16 cellular contexts compared by ENCODE assay signal in genomic region chr15:100199711-100200286, GRCh38.
DNase-seq lines count a peak whose midpoint lies in the region; ATAC-seq and TF ChIP-seq lines count a peak whose summit lies in the region.
"Had no signal": no experiment of that assay in that cellular context is flagged by ENCODE, and none has a peak within 500 bp of the region (broad histone marks: within the 10 kb centered on the region; RNA-seq: fewer than 3 reads in every experiment).

No MANE protein-coding gene starts in this region.

- H3K79me2 ChIP-seq in neural progenitor cell (ENCODE audit: low read depth), result no peaks in the 10 kb centered on the region

- H3K27me3 Mint-ChIP-seq in immature natural killer cell (ENCODE audit: low read depth in 3 of 3), result peaks cover 12 to 28% (median 20%) of the 10 kb centered on the region in 3 donors
- H3K27me3 Mint-ChIP-seq in neural progenitor cell (ENCODE audit: insufficient read depth, low read depth), result peaks cover 6% of the 10 kb centered on the region

- no peak overlapping the region for H3K9ac ChIP-seq in neural progenitor cell

- no peak overlapping the region for H2AFZ ChIP-seq in neural progenitor cell (replicated peaks)

- no peaks in the 10 kb centered on the region for H4K20me1 ChIP-seq in neural progenitor cell (ENCODE audit: low read depth)

- H3K4me3 Mint-ChIP-seq in immature natural killer cell, result peak overlapping the region; percentile 46 to 72 (median 64)
- no peak overlapping the region for H3K4me3 Mint-ChIP-seq in neural progenitor cell
- H3K4me3 Mint-ChIP-seq: CD8-positive, alpha-beta T cell had no signal

- DNase-seq in coronary artery (ENCODE audit: low spot score) (peak; percentile 45), immature natural killer cell (peak; percentile 35 to 58 (median 41)), neural progenitor cell (ENCODE audit: low spot score) (no peak), aorta (no peak), omental fat pad (ENCODE audit: low spot score) (no peak)
- DNase-seq: Kasumi-1, NCI-H1694 treated with DMSO at 0.1 percent for 48 hours, NCI-H2081 treated with DMSO at 0.1 percent for 48 hours, NCI-H2171 treated with DMSO at 0.1 percent for 48 hours, NCI-H524 treated with DMSO at 0.1 percent for 48 hours, NCI-H82, OCI-M1 had no signal

- no peak for TF ChIP-seq EP300 in gastroesophageal sphincter (IDR thresholded peaks at IDR 0.05)

- no peaks in the 10 kb centered on the region for H3K36me3 ChIP-seq in neural progenitor cell
- H3K36me3 ChIP-seq in aorta (ENCODE audit: control insufficient read depth in 1 of 2, insufficient read depth in 2 of 2, low read length in 1 of 2), result no peaks in the 10 kb centered on the region
- H3K36me3 ChIP-seq in gastroesophageal sphincter, result no peaks in the 10 kb centered on the region
- H3K36me3 ChIP-seq: SJSA1 had no signal

- H3K36me3 Mint-ChIP-seq in immature natural killer cell, result peaks cover 0 to 4% (median 3%) of the 10 kb centered on the region in 3 donors
- no peaks in the 10 kb centered on the region for H3K36me3 Mint-ChIP-seq in neural progenitor cell
- H3K36me3 Mint-ChIP-seq: CD8-positive, alpha-beta T cell had no signal

- WGBS in aorta, 2 donors, result 97% methylated on average over 19 to 21 of the region's 21 CpGs
- 97 to 100% methylated on average over 4 to 5 of the region's 21 CpGs for WGBS in gastroesophageal sphincter (ENCODE audit: low coverage in 1 of 2), 2 donors

- H3K27me3 ChIP-seq in neural progenitor cell, result no peaks in the 10 kb centered on the region
- H3K27me3 ChIP-seq in aorta (ENCODE audit: control insufficient read depth in 1 of 2, insufficient read depth in 2 of 2, low read length in 1 of 2), result no peaks in the 10 kb centered on the region
- no peaks in the 10 kb centered on the region for H3K27me3 ChIP-seq in gastroesophageal sphincter

- H3K4me3 ChIP-seq in coronary artery (no peak overlapping the region), neural progenitor cell (no peak overlapping the region), aorta (ENCODE audit: low read length in 2 of 2) (no peak overlapping the region), gastroesophageal sphincter (no peak overlapping the region)
- H3K4me3 ChIP-seq: SJSA1 had no signal

- no peak overlapping the region for H3K27ac ChIP-seq in coronary artery
- no peak overlapping the region for H3K27ac ChIP-seq in neural progenitor cell
- H3K27ac ChIP-seq in aorta (ENCODE audit: low read depth in 1 of 2, low read length in 2 of 2), result no peak overlapping the region
- H3K27ac ChIP-seq in gastroesophageal sphincter, result no peak overlapping the region
- H3K27ac ChIP-seq: SJSA1 had no signal

- ATAC-seq in aorta (ENCODE audit: low FRiP score) (peak; percentile 15), omental fat pad (ENCODE audit: low FRiP score) (no peak), HG02610 (IDR thresholded peaks at IDR 0.05; ENCODE audit: unreplicated experiment) (no peak), gastroesophageal sphincter (no peak)
- ATAC-seq: CD8-positive, alpha-beta T cell had no signal

- H3K9me3 ChIP-seq in neural progenitor cell (ENCODE audit: low read depth) (no peaks in the 10 kb centered on the region), aorta (ENCODE audit: control insufficient read depth, low read length) (no peaks in the 10 kb centered on the region), gastroesophageal sphincter (no peaks in the 10 kb centered on the region)
- H3K9me3 ChIP-seq: SJSA1 had no signal

- peaks cover 44 to 53% of the 10 kb centered on the region in 2 donors for H3K4me1 Mint-ChIP-seq in immature natural killer cell
- peaks cover 22% of the 10 kb centered on the region for H3K4me1 Mint-ChIP-seq in neural progenitor cell

- intact Hi-C loops in aorta (cut with DNase I), result no loop called here

- no peaks in the 10 kb centered on the region for H3F3A ChIP-seq in neural progenitor cell (ENCODE audit: low read depth)

- H3K4me2 ChIP-seq in neural progenitor cell, result no peak overlapping the region

- TF ChIP-seq CTCF in coronary artery (IDR thresholded peaks at IDR 0.05), result no peak
- no peak for TF ChIP-seq CTCF in neural progenitor cell (IDR thresholded peaks at IDR 0.05)
- TF ChIP-seq CTCF in omental fat pad (IDR thresholded peaks at IDR 0.05), result no peak
- TF ChIP-seq CTCF in gastroesophageal sphincter (IDR thresholded peaks at IDR 0.05), result no peak

- TF ChIP-seq POLR2A in gastroesophageal sphincter (IDR thresholded peaks at IDR 0.05), result no peak

- H3K9me3 Mint-ChIP-seq in immature natural killer cell (no peaks in the 10 kb centered on the region), neural progenitor cell (peaks cover 2% of the 10 kb centered on the region)

- H3K27ac Mint-ChIP-seq in immature natural killer cell (peak overlapping the region in 4 of 6 donors; percentile 58 to 84 (median 74)), neural progenitor cell (peak overlapping the region; percentile 89)
- H3K27ac Mint-ChIP-seq: CD8-positive, alpha-beta T cell had no signal

- H3K4me1 ChIP-seq in neural progenitor cell (no peaks in the 10 kb centered on the region), aorta (ENCODE audit: control insufficient read depth in 1 of 2, insufficient read depth in 2 of 2, low read length in 2 of 2) (no peaks in the 10 kb centered on the region), gastroesophageal sphincter (no peaks in the 10 kb centered on the region)
- H3K4me1 ChIP-seq: SJSA1 had no signal

Comparison
In these comparisons a context has a peak if more than half of its experiments do, and no peak if none do; other contexts are left out.
1. DNase-seq: peak in coronary artery (single experiment) and immature natural killer cell (3 of 3); none in neural progenitor cell (single experiment), aorta (0 of 2) and omental fat pad (single experiment).